Comparison of ENCODE assay signal across 2 cellular contexts in the genomic region with DNA sequence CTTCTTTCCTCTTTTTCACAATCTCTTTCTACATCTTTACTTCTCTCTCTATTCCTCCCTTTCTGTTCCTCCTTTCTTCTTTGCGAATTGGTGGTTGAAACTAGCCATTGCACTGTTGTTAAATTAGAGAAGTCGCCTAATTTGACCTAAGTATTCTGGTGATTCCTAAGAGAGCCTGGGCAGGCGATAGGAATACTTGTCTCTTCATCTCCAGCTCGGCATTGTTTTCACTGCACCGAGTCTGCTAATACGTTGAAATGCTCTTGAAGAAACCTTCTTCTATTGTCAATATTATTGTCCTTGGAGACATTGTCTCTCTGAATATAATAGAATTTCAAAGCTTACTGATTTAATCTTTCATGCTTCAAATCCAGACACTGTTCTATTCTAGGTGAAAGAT.
TF ChIP-seq lines count a peak whose summit lies in the region.

No MANE protein-coding gene starts in this region.

TF ChIP-seq in GM12891, 5 proteins besides CTCF, POLR2A, EP300 and RAD21:
- no peak for TF ChIP-seq PAX5 (IDR thresholded peaks at IDR 0.05; ENCODE audit: insufficient read depth, low read length, severe bottlenecking)
- peak; percentile 50 for TF ChIP-seq SPI1 (IDR thresholded peaks at IDR 0.05; ENCODE audit: low read depth, low read length)
- no peak for TF ChIP-seq TAF1 (IDR thresholded peaks at IDR 0.05; ENCODE audit: low read depth, low read length)
- no peak for TF ChIP-seq POU2F2 (IDR thresholded peaks at IDR 0.05; ENCODE audit: low read depth, low read length)
- no peak for TF ChIP-seq POLR2AphosphoS5 (IDR thresholded peaks at IDR 0.05; ENCODE audit: low read depth, low read length)

TF ChIP-seq in GM12878, 131 proteins besides CTCF, POLR2A, EP300 and RAD21:
- TF ChIP-seq FOS (IDR thresholded peaks at IDR 0.05; ENCODE audit: borderline replicate concordance, extremely low read depth, insufficient read length) (no peak), RUNX3 (IDR thresholded peaks at IDR 0.05; ENCODE audit: low read length) (peak; percentile 40), HDGF (IDR thresholded peaks at IDR 0.05) (no peak), ZNF384 (IDR thresholded peaks at IDR 0.05; ENCODE audit: borderline replicate concordance, low read depth, low read length) (no peak), TCF7 (IDR thresholded peaks at IDR 0.05; ENCODE audit: borderline replicate concordance) (0 out of 2 replicates have a peak, but pooled peaks have one; percentile 6), IKZF2 (IDR thresholded peaks at IDR 0.05) (peak in 1 of 2 experiments; percentile 15; a peak in 1 of 4 replicates), SPI1 (IDR thresholded peaks at IDR 0.05; ENCODE audit: borderline replicate concordance, insufficient read depth, low read depth, low read length) (peak; percentile 26; the same call in 1 of the 2 replicates), BHLHE40 (IDR thresholded peaks at IDR 0.05; ENCODE audit: borderline replicate concordance in 1 of 2, low read depth in 2 of 2, low read length in 1 of 2) (no peak)
- TF ChIP-seq, protein P1, sequence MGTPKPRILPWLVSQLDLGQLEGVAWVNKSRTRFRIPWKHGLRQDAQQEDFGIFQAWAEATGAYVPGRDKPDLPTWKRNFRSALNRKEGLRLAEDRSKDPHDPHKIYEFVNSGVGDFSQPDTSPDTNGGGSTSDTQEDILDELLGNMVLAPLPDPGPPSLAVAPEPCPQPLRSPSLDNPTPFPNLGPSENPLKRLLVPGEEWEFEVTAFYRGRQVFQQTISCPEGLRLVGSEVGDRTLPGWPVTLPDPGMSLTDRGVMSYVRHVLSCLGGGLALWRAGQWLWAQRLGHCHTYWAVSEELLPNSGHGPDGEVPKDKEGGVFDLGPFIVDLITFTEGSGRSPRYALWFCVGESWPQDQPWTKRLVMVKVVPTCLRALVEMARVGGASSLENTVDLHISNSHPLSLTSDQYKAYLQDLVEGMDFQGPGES (IDR thresholded peaks at IDR 0.05), result no peak
- TF ChIP-seq, protein P2, sequence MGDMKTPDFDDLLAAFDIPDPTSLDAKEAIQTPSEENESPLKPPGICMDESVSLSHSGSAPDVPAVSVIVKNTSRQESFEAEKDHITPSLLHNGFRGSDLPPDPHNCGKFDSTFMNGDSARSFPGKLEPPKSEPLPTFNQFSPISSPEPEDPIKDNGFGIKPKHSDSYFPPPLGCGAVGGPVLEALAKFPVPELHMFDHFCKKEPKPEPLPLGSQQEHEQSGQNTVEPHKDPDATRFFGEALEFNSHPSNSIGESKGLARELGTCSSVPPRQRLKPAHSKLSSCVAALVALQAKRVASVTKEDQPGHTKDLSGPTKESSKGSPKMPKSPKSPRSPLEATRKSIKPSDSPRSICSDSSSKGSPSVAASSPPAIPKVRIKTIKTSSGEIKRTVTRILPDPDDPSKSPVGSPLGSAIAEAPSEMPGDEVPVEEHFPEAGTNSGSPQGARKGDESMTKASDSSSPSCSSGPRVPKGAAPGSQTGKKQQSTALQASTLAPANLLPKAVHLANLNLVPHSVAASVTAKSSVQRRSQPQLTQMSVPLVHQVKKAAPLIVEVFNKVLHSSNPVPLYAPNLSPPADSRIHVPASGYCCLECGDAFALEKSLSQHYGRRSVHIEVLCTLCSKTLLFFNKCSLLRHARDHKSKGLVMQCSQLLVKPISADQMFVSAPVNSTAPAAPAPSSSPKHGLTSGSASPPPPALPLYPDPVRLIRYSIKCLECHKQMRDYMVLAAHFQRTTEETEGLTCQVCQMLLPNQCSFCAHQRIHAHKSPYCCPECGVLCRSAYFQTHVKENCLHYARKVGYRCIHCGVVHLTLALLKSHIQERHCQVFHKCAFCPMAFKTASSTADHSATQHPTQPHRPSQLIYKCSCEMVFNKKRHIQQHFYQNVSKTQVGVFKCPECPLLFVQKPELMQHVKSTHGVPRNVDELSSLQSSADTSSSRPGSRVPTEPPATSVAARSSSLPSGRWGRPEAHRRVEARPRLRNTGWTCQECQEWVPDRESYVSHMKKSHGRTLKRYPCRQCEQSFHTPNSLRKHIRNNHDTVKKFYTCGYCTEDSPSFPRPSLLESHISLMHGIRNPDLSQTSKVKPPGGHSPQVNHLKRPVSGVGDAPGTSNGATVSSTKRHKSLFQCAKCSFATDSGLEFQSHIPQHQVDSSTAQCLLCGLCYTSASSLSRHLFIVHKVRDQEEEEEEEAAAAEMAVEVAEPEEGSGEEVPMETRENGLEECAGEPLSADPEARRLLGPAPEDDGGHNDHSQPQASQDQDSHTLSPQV (IDR thresholded peaks at IDR 0.05), result no peak
TF ChIP-seq in GM12878: peak in this region for 4.
